34 cellular contexts compared by ENCODE assay signal in genomic region chr7:39693812-39694211, GRCh38.
"Had no signal": no experiment of that assay in that cellular context is flagged by ENCODE, and none has a peak within 500 bp of the region (broad histone marks: within the 10 kb centered on the region; RNA-seq: fewer than 3 reads in every experiment).

No MANE protein-coding gene starts in this region.

- H3K27ac ChIP-seq: PC-9, SJCRH30, SK-N-MC had no signal

- H3K4me3 Mint-ChIP-seq: activated CD8-positive, alpha-beta T cell treated with anti-CD3 and anti-CD28 coated beads for 36 hours; activated naive CD4-positive, alpha-beta T cell treated with anti-CD3 and anti-CD28 coated beads, Interleukin-2, amount 10 ng/mL, durations not matched to agents 7 days and 5 days; activated naive CD8-positive, alpha-beta T cell; activated naive CD8-positive, alpha-beta T cell treated with anti-CD3 and anti-CD28 coated beads, Interleukin-2, amount 50 U/mL, for 24 hours; activated T-helper 1 cell treated with anti-CD3 and anti-CD28 coated beads, Interleukin-12 subunit alpha, Interleukin-12 subunit beta, Interleukin-2, Interleukin-4 antibody, amounts not matched to agents 30 ng/mL and 10 ng/mL and 1 ng/mL, durations not matched to agents 14 hours and 24 hours and 36 hours; brain; T-helper 2 cell treated with Interferon-gamma antibody and Interleukin-4, amounts not matched to agents 5 μg/mL and 100 μg/mL, for 36 hours had no signal

- H3K4me3 ChIP-seq: MG63, PC-9, SJCRH30, SK-N-MC had no signal

- FAIRE-seq: bronchial epithelial cell, TTC549 had no signal

- H3K27ac Mint-ChIP-seq: activated CD8-positive, alpha-beta T cell treated with anti-CD3 and anti-CD28 coated beads for 36 hours; activated naive CD4-positive, alpha-beta T cell treated with anti-CD3 and anti-CD28 coated beads, Interleukin-2, amount 10 ng/mL, durations not matched to agents 7 days and 5 days; T-helper 2 cell treated with Interferon-gamma antibody and Interleukin-4, amounts not matched to agents 5 μg/mL and 100 μg/mL, for 36 hours had no signal

- H3K9me3 ChIP-seq: MG63, SJCRH30 had no signal

- H3K4me1 Mint-ChIP-seq: activated naive CD4-positive, alpha-beta T cell treated with anti-CD3 and anti-CD28 coated beads, Interleukin-2, amount 10 ng/mL, durations not matched to agents 7 days and 5 days; brain had no signal

- ATAC-seq: activated CD8-positive, alpha-beta T cell treated with anti-CD3 and anti-CD28 coated beads for 36 hours; activated naive CD8-positive, alpha-beta T cell treated with anti-CD3 and anti-CD28 coated beads, Interleukin-2, amount 50 U/mL, for 24 hours had no signal

- H3K9me3 Mint-ChIP-seq: activated naive CD8-positive, alpha-beta T cell treated with anti-CD3 and anti-CD28 coated beads, Interleukin-2, amount 50 U/mL, for 24 hours; activated T-helper 1 cell treated with anti-CD3 and anti-CD28 coated beads, Interleukin-12 subunit alpha, Interleukin-12 subunit beta, Interleukin-2, Interleukin-4 antibody, amounts not matched to agents 30 ng/mL and 10 ng/mL and 1 ng/mL, durations not matched to agents 14 hours and 24 hours and 36 hours; T-helper 2 cell treated with Interferon-gamma antibody and Interleukin-4, amounts not matched to agents 5 μg/mL and 100 μg/mL, for 36 hours had no signal

- H2AFZ ChIP-seq: PC-9 had no signal

- H3K4me1 ChIP-seq: SJCRH30 had no signal

- H3K4me2 ChIP-seq: PC-9 had no signal

- H3K27me3 ChIP-seq: MG63, SJCRH30 had no signal

- DNase-seq: activated CD4-positive, alpha-beta T cell treated with anti-CD3 and anti-CD28 coated beads for 48 hours; activated CD4-positive, alpha-beta T cell treated with anti-CD3 and anti-CD28 coated beads, Interleukin-2, amount 50 U/mL, for 4 hours; activated CD4-positive, CD25-positive, alpha-beta regulatory T cell treated with anti-CD3 and anti-CD28 coated beads, Interleukin-2, amount 50 U/mL, for 72 hours; activated CD8-positive, alpha-beta T cell treated with anti-CD3 and anti-CD28 coated beads for 36 hours; activated effector memory CD4-positive, alpha-beta T cell treated with Interleukin-2 at 50 U/mL for 16 hours; activated naive CD4-positive, alpha-beta T cell treated with anti-CD3 and anti-CD28 coated beads, Interleukin-2, amount 10 ng/mL, durations not matched to agents 7 days and 5 days; activated naive CD8-positive, alpha-beta T cell treated with anti-CD3 and anti-CD28 coated beads, Interleukin-2, amount 50 U/mL, for 24 hours; activated T-cell treated with anti-CD3 and anti-CD28 coated beads, Interleukin-2, amount 50 U/mL, for 1 hour; anterior cingulate cortex; caudate nucleus; cerebellar nuclear complex; Kasumi-1; KG1; MG63; NCI-H1048; NCI-H1105 treated with DMSO at 0.1 percent for 48 hours; NCI-H1436; NCI-H1694; NCI-H1930; NCI-H345; NCI-H510A; NCI-H526; NCI-H748 treated with DMSO at 0.1 percent for 48 hours; NK-92 treated with Interleukin-12 subunit alpha and Interleukin-12 subunit beta, amount 100 ng/mL, for 24 hours; PC-9; SHP77; SJCRH30 had no signal

- H3K27me3 Mint-ChIP-seq: activated CD8-positive, alpha-beta T cell treated with anti-CD3 and anti-CD28 coated beads for 36 hours; activated naive CD4-positive, alpha-beta T cell treated with anti-CD3 and anti-CD28 coated beads, Interleukin-2, amount 10 ng/mL, durations not matched to agents 7 days and 5 days; activated naive CD8-positive, alpha-beta T cell; activated naive CD8-positive, alpha-beta T cell treated with anti-CD3 and anti-CD28 coated beads, Interleukin-2, amount 50 U/mL, for 24 hours had no signal
